20 cellular contexts compared by ENCODE assay signal in the genomic region with DNA sequence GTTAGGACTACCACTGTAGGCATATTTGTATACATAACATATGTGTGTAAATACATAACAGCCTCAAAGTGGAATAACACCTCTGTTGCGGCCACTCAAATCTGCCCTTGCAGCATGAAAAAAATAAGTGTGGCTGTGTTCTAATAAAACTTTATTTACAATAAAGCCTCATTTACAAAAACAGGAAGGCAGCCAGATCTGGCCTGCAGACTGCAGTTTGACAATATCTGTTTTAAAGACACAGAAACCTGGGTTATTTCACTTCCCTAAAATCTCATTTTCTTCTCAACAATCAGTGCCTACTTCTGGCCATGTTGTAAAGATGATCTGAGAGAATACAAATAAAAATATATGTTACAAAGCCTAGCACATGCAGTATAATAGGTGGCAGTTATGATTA. TPM values are rescaled to one million over a fixed set of nuclear protein-coding genes. Genes with fewer than 3 reads are reported as not detected.
DNase-seq lines count a peak whose midpoint lies in the region; ATAC-seq and TF ChIP-seq lines count a peak whose summit lies in the region.
"Had no signal": no experiment of that assay in that cellular context is flagged by ENCODE, and none has a peak within 500 bp of the region (broad histone marks: within the 10 kb centered on the region; RNA-seq: fewer than 3 reads in every experiment).

No MANE protein-coding gene starts in this region.

- peak; percentile 41 for DNase-seq in GM13976 (ENCODE audit: low spot score)
- DNase-seq in NAMALWA (ENCODE audit: low spot score): peak; percentile 69
- peak; percentile 27 for DNase-seq in germinal center (ENCODE audit: low spot score)
- DNase-seq in CD8-positive, alpha-beta T cell: no peak
- DNase-seq in tibial artery: no peak
- DNase-seq in NCI-H1092 (lab: John Stamatoyannopoulos, UW): no peak
- DNase-seq: activated CD4-positive, alpha-beta T cell treated with anti-CD3 and anti-CD28 coated beads for 48 hours; activated gamma-delta T cell treated with Interleukin-2 at 50 U/mL for 16 hours; amniotic stem cell; HFFc6; mesendoderm; NCI-H524 treated with DMSO at 0.1 percent for 48 hours; T1000 had no signal

- in situ Hi-C loops in GM13976 (cut with MboI; ENCODE audit: low sequenced_read_pairs, unreplicated experiment): no loop called here

- intact Hi-C loops in CD8-positive, alpha-beta T cell (cut with DNase I, micrococcal nuclease): no loop called here
- intact Hi-C loops in tibial artery (cut with DNase I; ENCODE audit: low total_unique reads): no loop called here

- peaks cover 74% of the 10 kb centered on the region for H3K36me3 Mint-ChIP-seq in CD8-positive, alpha-beta T cell

- CTCF ChIA-PET in CD8-positive, alpha-beta T cell (lab: Charles Lee): interaction anchor here (1.2 kb wide), 1 partner anchor 142 kb away, joined by 3 read pairs; no protein-coding TSS in a partner anchor

- POLR2A ChIA-PET in CD8-positive, alpha-beta T cell (lab: Charles Lee): no interaction called here

- no peak overlapping the region for H3K27ac Mint-ChIP-seq in CD8-positive, alpha-beta T cell
- H3K27ac Mint-ChIP-seq: HFFc6; natural killer cell treated with Interleukin-12 subunit alpha and Interleukin-12 subunit beta and Interleukin-15 and Interleukin-18, amount 100 ng/mL, for 72 hours had no signal

- H3K4me1 Mint-ChIP-seq in CD8-positive, alpha-beta T cell (ENCODE audit: low read depth): no peaks in the 10 kb centered on the region

- H3K4me3 Mint-ChIP-seq in CD8-positive, alpha-beta T cell: no peak overlapping the region
- H3K4me3 Mint-ChIP-seq: HFFc6; natural killer cell treated with Interleukin-12 subunit alpha and Interleukin-12 subunit beta and Interleukin-15 and Interleukin-18, amount 100 ng/mL, for 72 hours had no signal

- ATAC-seq in GM21576 (IDR thresholded peaks at IDR 0.05; ENCODE audit: unreplicated experiment): peak; percentile 90
- no peak for ATAC-seq in CD8-positive, alpha-beta T cell
- ATAC-seq: natural killer cell treated with Interleukin-12 subunit alpha and Interleukin-12 subunit beta and Interleukin-15 and Interleukin-18, amount 100 ng/mL, for 72 hours; SK-N-SH treated with all-trans-retinoic acid at 6 μM for 48 hours had no signal

- TF ChIP-seq CTCF in GM13976 (IDR thresholded peaks at IDR 0.05; ENCODE audit: borderline replicate concordance, control extremely low read depth, extremely low read depth, insufficient read depth, missing control alignments): no peak
- no peak for TF ChIP-seq CTCF in CD8-positive, alpha-beta T cell (IDR thresholded peaks at IDR 0.05)
- no peak for TF ChIP-seq CTCF in tibial artery (IDR thresholded peaks at IDR 0.05)

- no peaks in the 10 kb centered on the region for H3K27me3 Mint-ChIP-seq in CD8-positive, alpha-beta T cell (ENCODE audit: low read depth)
- H3K27me3 Mint-ChIP-seq: natural killer cell treated with Interleukin-12 subunit alpha and Interleukin-12 subunit beta and Interleukin-15 and Interleukin-18, amount 100 ng/mL, for 72 hours had no signal

- H3K36me3 ChIP-seq in CD8-positive, alpha-beta T cell (ENCODE audit: insufficient read depth, low read length): peaks cover 2% of the 10 kb centered on the region
- peaks cover 30 to 70% (median 69%) of the 10 kb centered on the region in 3 donors for H3K36me3 ChIP-seq in tibial artery

- no peaks in the 10 kb centered on the region for H3K9me3 Mint-ChIP-seq in CD8-positive, alpha-beta T cell
- H3K9me3 Mint-ChIP-seq: HFFc6; natural killer cell treated with Interleukin-12 subunit alpha and Interleukin-12 subunit beta and Interleukin-15 and Interleukin-18, amount 100 ng/mL, for 72 hours had no signal

- H3K4me3 ChIP-seq in CD8-positive, alpha-beta T cell (ENCODE audit: low read depth, low read length): no peak overlapping the region
- no peak overlapping the region for H3K4me3 ChIP-seq in tibial artery
- H3K4me3 ChIP-seq: vagina had no signal

- no peaks in the 10 kb centered on the region for H3K27me3 ChIP-seq in CD8-positive, alpha-beta T cell (ENCODE audit: insufficient read depth, low read length)
- H3K27me3 ChIP-seq in tibial artery: no peaks in the 10 kb centered on the region
- H3K27me3 ChIP-seq: vagina had no signal

- H3K4me1 ChIP-seq in CD8-positive, alpha-beta T cell (ENCODE audit: insufficient read depth, low read length): no peaks in the 10 kb centered on the region
- no peaks in the 10 kb centered on the region for H3K4me1 ChIP-seq in tibial artery
- H3K4me1 ChIP-seq: parathyroid adenoma, vagina had no signal

- H3K27ac ChIP-seq in CD8-positive, alpha-beta T cell (ENCODE audit: low read depth, low read length): no peak overlapping the region
- H3K27ac ChIP-seq in tibial artery: no peak overlapping the region
- H3K27ac ChIP-seq: parathyroid adenoma, vagina had no signal

- no peaks in the 10 kb centered on the region for H3K9me3 ChIP-seq in CD8-positive, alpha-beta T cell (ENCODE audit: low read length)
- H3K9me3 ChIP-seq in tibial artery: no peaks in the 10 kb centered on the region
- H3K9me3 ChIP-seq: vagina had no signal

RNA-seq across cellular contexts. Expression of a gene that starts 53.9 kb away (rescaled TPM):
- total RNA-seq in CD8-positive, alpha-beta T cell: 10 to 100 TPM; 34.7 to 36.7 TPM
- total RNA-seq: cardiac septum, HFFc6, MCF 10A had no signal

Comparison
In these comparisons a context has a peak if more than half of its experiments do, and no peak if none do; other contexts are left out.
1. DNase-seq: peak in GM13976 (single experiment), NAMALWA (single experiment) and germinal center (single experiment); none in CD8-positive, alpha-beta T cell (0 of 7), tibial artery (0 of 2) and NCI-H1092 (single experiment).